Comparison of ENCODE assay signal across 32 cellular contexts in genomic region chr3:10527295-10528016, GRCh38. TPM values are rescaled to one million over a fixed set of nuclear protein-coding genes. Genes with fewer than 3 reads are reported as not detected.
DNase-seq lines count a peak whose midpoint lies in the region; ATAC-seq, FAIRE-seq and TF ChIP-seq lines count a peak whose summit lies in the region.
"Had no signal": no experiment of that assay in that cellular context is flagged by ENCODE, and none has a peak within 500 bp of the region (broad histone marks: within the 10 kb centered on the region; RNA-seq: fewer than 3 reads in every experiment).

No MANE protein-coding gene starts in this region.

- intact Hi-C loops in left ventricle myocardium superior (cut with micrococcal nuclease): no loop called here

- no peaks in the 10 kb centered on the region for H3K36me3 Mint-ChIP-seq in osteocyte (ENCODE audit: unreplicated experiment)
- H3K36me3 Mint-ChIP-seq: activated naive CD8-positive, alpha-beta T cell had no signal

- no peak for ATAC-seq in left ventricle myocardium superior
- ATAC-seq: effector memory CD8-positive, alpha-beta T cell; sciatic nerve; T-helper 17 cell had no signal

- peak; percentile 51 for DNase-seq in right atrium auricular region (ENCODE audit: low spot score)
- DNase-seq in left ventricle myocardium superior: no peak
- peak; percentile 41 for DNase-seq in ecto neural progenitor cell (ENCODE audit: low spot score)
- DNase-seq in osteocyte (ENCODE audit: extremely low spot score, unreplicated experiment): peak; percentile 75
- DNase-seq in urothelium cell line (ENCODE audit: low spot score): no peak
- no peak for DNase-seq in NCI-H1092 (lab: John Stamatoyannopoulos, UW)
- DNase-seq in HK-2 (ENCODE audit: unreplicated experiment): no peak
- DNase-seq in T-helper 2 cell: no peak
- DNase-seq: ACHN; activated CD4-positive, alpha-beta memory T cell treated with anti-CD3 and anti-CD28 coated beads, Interleukin-2, amount 10 ng/mL, durations not matched to agents 7 days and 5 days; activated effector memory CD4-positive, alpha-beta T cell treated with anti-CD3 and anti-CD28 coated beads, Interleukin-2, amount 50 U/mL, for 16 hours; aorta; cortex of kidney; DMS 273 treated with DMSO at 0.1 percent for 48 hours; effector memory CD8-positive, alpha-beta T cell; EL; erythroblast; glutamatergic neuron; left ventricle myocardium inferior; MV-4-11; NCI-H1436 treated with DMSO at 0.1 percent for 48 hours; NCI-H345; PC-9; SHP77; stimulated activated CD4-positive, alpha-beta T cell treated with anti-CD3 and anti-CD28 coated beads, Interleukin-4, amount 100 ng/mL, for 1 hour; T-helper 17 cell had no signal

- TF ChIP-seq CTCF in right atrium auricular region (IDR thresholded peaks at IDR 0.05) (no peak), osteocyte (IDR thresholded peaks at IDR 0.05) (no peak)

- no peak overlapping the region for H3K4me3 ChIP-seq in right atrium auricular region
- H3K4me3 ChIP-seq: BLaER1, HAP-1, left ventricle myocardium inferior, PC-9, prostate gland had no signal

- peaks cover 64% of the 10 kb centered on the region for H3K27me3 Mint-ChIP-seq in osteocyte (ENCODE audit: unreplicated experiment)

- no peaks in the 10 kb centered on the region for H3K27me3 ChIP-seq in right atrium auricular region
- H3K27me3 ChIP-seq: BLaER1 had no signal

- no peaks in the 10 kb centered on the region for H3K4me1 ChIP-seq in right atrium auricular region
- H3K4me1 ChIP-seq: HAP-1, left ventricle myocardium inferior, prostate gland had no signal

- no peaks in the 10 kb centered on the region for H3K4me1 Mint-ChIP-seq in osteocyte (ENCODE audit: unreplicated experiment)
- H3K4me1 Mint-ChIP-seq: activated CD4-positive, alpha-beta memory T cell treated with anti-CD3 and anti-CD28 coated beads, Interleukin-2, amount 10 ng/mL, durations not matched to agents 7 days and 5 days; T-helper 17 cell had no signal

- H3K27ac ChIP-seq in right atrium auricular region: no peak overlapping the region
- H3K27ac ChIP-seq: left ventricle myocardium inferior, PC-9, prostate gland had no signal

- H3K9me3 Mint-ChIP-seq in osteocyte (ENCODE audit: unreplicated experiment): no peaks in the 10 kb centered on the region
- H3K9me3 Mint-ChIP-seq: activated CD4-positive, alpha-beta memory T cell treated with anti-CD3 and anti-CD28 coated beads, Interleukin-2, amount 10 ng/mL, durations not matched to agents 7 days and 5 days; effector memory CD8-positive, alpha-beta T cell had no signal

- no peaks in the 10 kb centered on the region for H3K9me3 ChIP-seq in right atrium auricular region
- H3K9me3 ChIP-seq: BLaER1, HAP-1, left ventricle myocardium inferior, prostate gland had no signal

- H3K36me3 ChIP-seq in right atrium auricular region: no peaks in the 10 kb centered on the region
- H3K36me3 ChIP-seq: BLaER1, HAP-1, left ventricle myocardium inferior, prostate gland had no signal

- H3K4me3 Mint-ChIP-seq in osteocyte (ENCODE audit: unreplicated experiment): no peak overlapping the region
- H3K4me3 Mint-ChIP-seq: activated CD4-positive, alpha-beta memory T cell treated with anti-CD3 and anti-CD28 coated beads, Interleukin-2, amount 10 ng/mL, durations not matched to agents 7 days and 5 days; activated naive CD8-positive, alpha-beta T cell; effector memory CD8-positive, alpha-beta T cell; T-helper 17 cell had no signal

- FAIRE-seq in urothelium cell line (lab: Jason Lieb, UNC): peak; percentile 17

- no peak overlapping the region for H3K27ac Mint-ChIP-seq in osteocyte (ENCODE audit: unreplicated experiment)
- H3K27ac Mint-ChIP-seq: activated CD4-positive, alpha-beta memory T cell treated with anti-CD3 and anti-CD28 coated beads, Interleukin-2, amount 10 ng/mL, durations not matched to agents 7 days and 5 days; activated naive CD8-positive, alpha-beta T cell; effector memory CD8-positive, alpha-beta T cell; T-helper 17 cell had no signal

RNA-seq across cellular contexts. Expression of gene ATP2B2, which starts 22.1 kb away (rescaled TPM):
- total RNA-seq in right atrium auricular region (under 1 TPM; 0.12 to 0.15 TPM), left ventricle myocardium superior (not detected), osteocyte (0.13 TPM in 1 of 2 replicates, not detected in the other)
- total RNA-seq: activated CD4-positive, alpha-beta memory T cell treated with anti-CD3 and anti-CD28 coated beads, Interleukin-2, amount 10 ng/mL, durations not matched to agents 7 days and 5 days; bronchial epithelial cell; left ventricle myocardium inferior; PC-9; T-helper 17 cell had no signal

Comparison
In these comparisons a context has a peak if more than half of its experiments do, and no peak if none do; other contexts are left out.
1. DNase-seq: peak in right atrium auricular region (single experiment), ecto neural progenitor cell (single experiment) and osteocyte (single experiment); none in left ventricle myocardium superior (single experiment), urothelium cell line (single experiment), NCI-H1092 (single experiment), HK-2 (single experiment) and T-helper 2 cell (0 of 5).